Comparison of ENCODE assay signal across 14 cellular contexts in the genomic region with DNA sequence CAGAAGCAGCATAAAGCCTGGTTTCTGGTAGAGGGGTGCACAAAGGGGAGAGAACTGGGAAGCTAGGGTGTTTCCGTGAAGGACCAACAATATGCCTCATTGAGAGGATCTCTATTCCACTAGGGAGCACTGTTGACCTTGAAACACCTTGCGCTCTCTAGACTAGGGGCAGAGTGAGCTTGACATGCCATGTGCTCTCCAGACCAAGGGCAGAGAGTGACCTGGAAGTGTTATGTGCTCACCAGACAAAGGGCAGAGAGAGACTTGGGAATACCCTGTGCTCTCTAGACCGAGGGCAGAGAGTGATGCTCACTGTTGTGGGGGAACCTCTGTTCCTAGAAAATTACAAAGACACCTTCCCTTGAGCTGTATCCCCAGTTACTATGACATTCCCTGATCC. TPM values are rescaled to one million over a fixed set of nuclear protein-coding genes. Genes with fewer than 3 reads are reported as not detected.
DNase-seq lines count a peak whose midpoint lies in the region; ATAC-seq, FAIRE-seq and TF ChIP-seq lines count a peak whose summit lies in the region.
"Had no signal": no experiment of that assay in that cellular context is flagged by ENCODE, and none has a peak within 500 bp of the region (broad histone marks: within the 10 kb centered on the region; RNA-seq: fewer than 3 reads in every experiment).

No MANE protein-coding gene starts in this region.

- no peaks in the 10 kb centered on the region for H3K9me2 ChIP-seq in HCT116 (ENCODE audit: insufficient read depth)

- 5% methylated on average over 3 of the region's 3 CpGs for WGBS in HepG2 (ENCODE audit: low lambda C conversion rate)

- DNase-seq in HCT116 (ENCODE audit: low read depth, low spot score) (peak; percentile 13), bronchial epithelial cell (ENCODE audit: low read depth) (no peak), HepG2 (ENCODE audit: low spot score) (peak; percentile 66), upper lobe of right lung (no peak)
- DNase-seq in activated CD4-positive, alpha-beta T cell treated with anti-CD3 and anti-CD28 coated beads, Interleukin-2, amount 50 U/mL, for 48 hours = no peak
- DNase-seq: C1 segment of cervical spinal cord; CD4-positive, alpha-beta T cell; GF-D8 had no signal

- POLR2A ChIA-PET in HCT116 (lab: Charles Lee) = no interaction called here
- POLR2A ChIA-PET in HepG2 (lab: Yijun Ruan, JAX) = interaction anchor here (1.1 kb wide), 2 partner anchors 12 to 38 kb away, joined by 3 to 5 read pairs; a partner anchor contains a TSS

- CTCF ChIA-PET in HCT116 (lab: Charles Lee) (interaction anchor here (0.5 to 1.3 kb wide), 3 partner anchors 15 to 349 kb away, joined by 3 to 5 read pairs (median 3); a partner anchor contains a TSS), HepG2 (lab: Yijun Ruan, JAX; ENCODE audit: low intra/inter-chr PET ratio, low total read pairs) (interaction anchor here (1.5 kb wide), 1 partner anchor 317 kb away, joined by 4 read pairs; no protein-coding TSS in a partner anchor)

- TF ChIP-seq CTCF in HCT116 (IDR thresholded peaks at IDR 0.05 in 2 of 3, conservative IDR thresholded peaks at IDR 0.05 in 1 of 3; ENCODE audit: borderline replicate concordance in 1 of 3, insufficient read depth in 1 of 3, low read depth in 2 of 3, low read length in 2 of 3) (peak in 2 of 3 experiments; percentile 21 to 36; a peak in 2 of 6 replicates), OCI-LY3 (IDR thresholded peaks at IDR 0.05; ENCODE audit: low read depth, low read length) (peak; percentile 21; the same call in 1 of the 2 replicates), bronchial epithelial cell (IDR thresholded peaks at IDR 0.05; ENCODE audit: insufficient read depth, low read length, severe bottlenecking) (no peak), HepG2 (CRISPR knock-in tag; IDR thresholded peaks at IDR 0.05) (peak; percentile 81), upper lobe of right lung (IDR thresholded peaks at IDR 0.05) (no peak)

- ATAC-seq in HCT116 (peak; percentile 85), HepG2 (peak; percentile 95), upper lobe of right lung (no peak), GM18498 (IDR thresholded peaks at IDR 0.05; ENCODE audit: unreplicated experiment) (no peak), GM21381 (IDR thresholded peaks at IDR 0.05; ENCODE audit: unreplicated experiment) (no peak)

- no peak overlapping the region for H3K4me3 ChIP-seq in HCT116 (replicated peaks in 1 of 2; ENCODE audit: low read depth in 1 of 2, low read length in 2 of 2)
- no peak overlapping the region for H3K4me3 ChIP-seq in OCI-LY3 (ENCODE audit: low read length)
- H3K4me3 ChIP-seq in bronchial epithelial cell (ENCODE audit: low read depth, low read length) = no peak overlapping the region
- H3K4me3 ChIP-seq in HepG2 (replicated peaks in 1 of 3; ENCODE audit: insufficient read depth in 1 of 3, low read depth in 2 of 3, low read length in 3 of 3) = no peak overlapping the region
- H3K4me3 ChIP-seq in upper lobe of right lung = no peak overlapping the region

- H3K27me3 ChIP-seq in HCT116 (ENCODE audit: insufficient read depth, low read length) (no peaks in the 10 kb centered on the region), OCI-LY3 (ENCODE audit: low read depth, low read length) (no peaks in the 10 kb centered on the region), bronchial epithelial cell (ENCODE audit: control insufficient read depth, insufficient read depth, low read length) (no peaks in the 10 kb centered on the region), HepG2 (ENCODE audit: control insufficient read depth in 1 of 2, insufficient read depth in 2 of 2, low read length in 2 of 2) (no peaks in the 10 kb centered on the region; a peak in 1 of 5 replicates), upper lobe of right lung (no peaks in the 10 kb centered on the region)

- no peaks in the 10 kb centered on the region for H3K79me2 ChIP-seq in HCT116 (ENCODE audit: insufficient read depth, low read length)
- H3K79me2 ChIP-seq in OCI-LY3 (ENCODE audit: low read length) = no peaks in the 10 kb centered on the region
- no peaks in the 10 kb centered on the region for H3K79me2 ChIP-seq in HepG2 (ENCODE audit: insufficient read depth, low read length)

- intact Hi-C loops in HCT116 (cut with micrococcal nuclease) = loop anchor here (1.0 kb wide), 1 partner anchor 320 kb away; no protein-coding TSS in a partner anchor
- intact Hi-C loops in HepG2 (cut with micrococcal nuclease; ENCODE audit: unreplicated experiment) = no loop called here
- intact Hi-C loops in upper lobe of right lung (cut with DNase I) = no loop called here

- H3K36me3 ChIP-seq in HCT116 (ENCODE audit: control insufficient read depth in 1 of 2, insufficient read depth in 2 of 2, low read length in 2 of 2) (no peaks in the 10 kb centered on the region), OCI-LY3 (replicated peaks; ENCODE audit: low read depth, low read length) (no peaks in the 10 kb centered on the region), bronchial epithelial cell (ENCODE audit: control insufficient read depth, insufficient read depth, low read length) (no peaks in the 10 kb centered on the region), HepG2 (replicated peaks in 1 of 2; ENCODE audit: control insufficient read depth in 1 of 2, insufficient read depth in 2 of 2, low read length in 2 of 2) (no peaks in the 10 kb centered on the region), upper lobe of right lung (no peaks in the 10 kb centered on the region)

- no peak overlapping the region for H2AFZ ChIP-seq in HCT116 (ENCODE audit: low read depth, low read length, poor library complexity, severe bottlenecking)
- H2AFZ ChIP-seq in OCI-LY3 (ENCODE audit: low read depth, low read length) = no peak overlapping the region; the same call in 1 of the 2 replicates
- H2AFZ ChIP-seq in HepG2 (ENCODE audit: low read length) = no peak overlapping the region

- no peak for TF ChIP-seq POLR2A in HCT116 (IDR thresholded peaks at IDR 0.05; ENCODE audit: borderline replicate concordance, extremely low read depth, insufficient read depth, insufficient read length)
- TF ChIP-seq POLR2A in HepG2 (IDR thresholded peaks at IDR 0.05; ENCODE audit: insufficient read depth in 1 of 2, low read depth in 2 of 2, low read length in 2 of 2) = no peak

- TF ChIP-seq RAD21 in HCT116 (IDR thresholded peaks at IDR 0.05; ENCODE audit: low read depth) (peak; percentile 58), HepG2 (CRISPR knock-in tag; IDR thresholded peaks at IDR 0.05) (no peak)

- H3K4me2 ChIP-seq in HCT116 (ENCODE audit: low read length) (no peak overlapping the region), OCI-LY3 (ENCODE audit: low read length) (no peak overlapping the region), HepG2 (ENCODE audit: low read depth, low read length) (peak overlapping the region; percentile 10; the same call in 1 of the 2 replicates)

- RAD21 ChIA-PET in HCT116 (lab: Charles Lee; ENCODE audit: low non-redundant PET in 1 of 2, low total read pairs in 2 of 2, uncharacterized antibody in 2 of 2, unreplicated experiment in 2 of 2) = interaction anchor here in 1 of 2 experiments (1.1 kb wide), 1 partner anchor 321 kb away, joined by 3 read pairs; no protein-coding TSS in a partner anchor

- H3K4me1 ChIP-seq in HCT116 (ENCODE audit: control insufficient read depth in 1 of 2, insufficient read depth in 2 of 2, low read length in 2 of 2) (no peaks in the 10 kb centered on the region), OCI-LY3 (ENCODE audit: low read length) (no peaks in the 10 kb centered on the region), HepG2 (ENCODE audit: insufficient read depth, low read length) (peaks cover 7% of the 10 kb centered on the region; the same call in 1 of the 2 replicates), upper lobe of right lung (no peaks in the 10 kb centered on the region)

- no peaks in the 10 kb centered on the region for H3K9me3 ChIP-seq in HCT116 (ENCODE audit: control insufficient read depth in 1 of 2, insufficient read depth in 1 of 2, low read depth in 1 of 2, low read length in 2 of 2)
- H3K9me3 ChIP-seq in OCI-LY3 (ENCODE audit: insufficient read depth, low read length) = no peaks in the 10 kb centered on the region
- H3K9me3 ChIP-seq in HepG2 (ENCODE audit: low read length) = no peaks in the 10 kb centered on the region
- H3K9me3 ChIP-seq in upper lobe of right lung = peaks cover 13% of the 10 kb centered on the region

- H3K27ac ChIP-seq in HCT116 (ENCODE audit: low read depth, low read length) (no peak overlapping the region), OCI-LY3 (ENCODE audit: low read length) (no peak overlapping the region), HepG2 (ENCODE audit: extremely low read length, insufficient read depth, low read length) (no peak overlapping the region), upper lobe of right lung (no peak overlapping the region)

- H3K9ac ChIP-seq in HCT116 (ENCODE audit: low read length) (no peak overlapping the region), OCI-LY3 (ENCODE audit: low read length) (no peak overlapping the region), HepG2 (ENCODE audit: insufficient read depth, low read depth, low read length) (no peak overlapping the region)

- BruUV-seq in HCT116 (replicated peaks; lab: Mats Ljungman, UMichigan) = no TSS peak
- no TSS peak for BruUV-seq in HepG2 (replicated peaks; lab: Mats Ljungman, UMichigan)

- in situ Hi-C loops in HepG2 (cut with HindIII; ENCODE audit: extremely low pct_ligation_motif_present, low pct_unique_long_range_greater_than_20kb) = loop anchor here (10.0 kb wide), 1 partner anchor 321 kb away; no protein-coding TSS in a partner anchor

- no peaks in the 10 kb centered on the region for H4K20me1 ChIP-seq in HCT116 (ENCODE audit: insufficient read depth)
- no peaks in the 10 kb centered on the region for H4K20me1 ChIP-seq in OCI-LY3 (ENCODE audit: insufficient read depth, low read length)
- no peaks in the 10 kb centered on the region for H4K20me1 ChIP-seq in HepG2 (ENCODE audit: insufficient read depth, low read length)

- peak; percentile 62 for FAIRE-seq in bronchial epithelial cell (lab: Jason Lieb, UNC)
- peak; percentile 44 for FAIRE-seq in HepG2 (lab: Jason Lieb, UNC)
- FAIRE-seq: A204.1, H54, HTR-8/SVneo had no signal

- TF ChIP-seq EP300 in HepG2 (IDR thresholded peaks at IDR 0.05; ENCODE audit: low read depth in 2 of 2, low read length in 2 of 2) (no peak), HepG2 (CRISPR knock-in tag; IDR thresholded peaks at IDR 0.05; ENCODE audit: borderline replicate concordance) (no peak)

RNA-seq across cellular contexts. Expression of a gene that starts 15.2 kb away (rescaled TPM):
- 130 TPM for total RNA-seq in HCT116 (2021; ENCODE audit: unreplicated experiment)
- 83.3 and 110 TPM in 2 replicates for polyA plus RNA-seq in HCT116 (2012)
- 148 and 179 TPM in 2 replicates for total RNA-seq in bronchial epithelial cell
- total RNA-seq in HepG2 (2016; rRNA removed; fragmentation: Illumina TruSeq; extraction: Trizol) = 126 and 138 TPM in 2 replicates
- total RNA-seq in HepG2 (2016; cell fraction: cytosol; rRNA removed; fragmentation: Illumina TruSeq; extraction: Trizol; ENCODE audit: low read depth) = 208 and 212 TPM in 2 replicates
- total RNA-seq in HepG2 (2016; cell fraction: insoluble cytoplasmic fraction; rRNA removed; fragmentation: Illumina TruSeq; extraction: Trizol) = 124 and 136 TPM in 2 replicates
- total RNA-seq in HepG2 (2016; cell fraction: membrane; rRNA removed; fragmentation: Illumina TruSeq; extraction: Trizol) = 398 and 405 TPM in 2 replicates
- total RNA-seq in HepG2 (2016; cell fraction: nucleus; rRNA removed; fragmentation: Illumina TruSeq; extraction: Trizol) = 62.3 and 65.1 TPM in 2 replicates
- polyA plus RNA-seq in HepG2 (2011; rRNA removed) = 70.0 and 84.7 TPM in 2 replicates
- 74.3 and 105 TPM in 2 replicates for polyA plus RNA-seq in HepG2 (2011; cell fraction: cytosol; rRNA removed)
- polyA plus RNA-seq in HepG2 (2011; cell fraction: nucleus; rRNA removed) = 19.8 and 28.7 TPM in 2 replicates
- polyA plus RNA-seq in HepG2 (2012) = 55.7 and 63.2 TPM in 2 replicates
- 321 and 335 TPM in 2 replicates for polyA plus RNA-seq in HepG2 (2016; cell fraction: cytosol; fragmentation: Illumina TruSeq; extraction: Trizol; ENCODE audit: low read depth)
- polyA plus RNA-seq in HepG2 (2016; cell fraction: insoluble cytoplasmic fraction; fragmentation: Illumina TruSeq; extraction: Trizol; ENCODE audit: low read depth) = 170 and 183 TPM in 2 replicates
- 442 and 463 TPM in 2 replicates for polyA plus RNA-seq in HepG2 (2016; cell fraction: membrane; fragmentation: Illumina TruSeq; extraction: Trizol; ENCODE audit: low read depth)
- 109 and 110 TPM in 2 replicates for polyA plus RNA-seq in HepG2 (2016; cell fraction: nucleus; fragmentation: Illumina TruSeq; extraction: Trizol; ENCODE audit: insufficient read depth, low read depth)
- polyA minus RNA-seq in HepG2 (2011; rRNA and poly(A)+ RNA removed; ENCODE audit: low replicate concordance) = 105 and 116 TPM in 2 replicates
- polyA minus RNA-seq in HepG2 (2011; cell fraction: cytosol; rRNA and poly(A)+ RNA removed) = 34.0 and 35.6 TPM in 2 replicates
- 20.9 and 25.4 TPM in 2 replicates for polyA minus RNA-seq in HepG2 (2011; cell fraction: nucleus; rRNA and poly(A)+ RNA removed)
- total RNA-seq in upper lobe of right lung = 69.6 TPM

RNA-seq across cellular contexts. Expression of a gene that starts 38.6 kb away (rescaled TPM):
- total RNA-seq in HCT116 (2021; ENCODE audit: unreplicated experiment) (156 TPM), bronchial epithelial cell (124 and 167 TPM in 2 replicates), HepG2 (2016; rRNA removed; fragmentation: Illumina TruSeq; extraction: Trizol) (141 and 229 TPM in 2 replicates), upper lobe of right lung (131 TPM)
- 165 and 171 TPM in 2 replicates for polyA plus RNA-seq in HCT116 (2012)
- total RNA-seq in HepG2 (2016; cell fraction: cytosol; rRNA removed; fragmentation: Illumina TruSeq; extraction: Trizol; ENCODE audit: low read depth) = 15.9 and 18.0 TPM in 2 replicates
- 132 and 230 TPM in 2 replicates for total RNA-seq in HepG2 (2016; cell fraction: insoluble cytoplasmic fraction; rRNA removed; fragmentation: Illumina TruSeq; extraction: Trizol)
- 41.6 and 47.1 TPM in 2 replicates for total RNA-seq in HepG2 (2016; cell fraction: membrane; rRNA removed; fragmentation: Illumina TruSeq; extraction: Trizol)
- 206 and 227 TPM in 2 replicates for total RNA-seq in HepG2 (2016; cell fraction: nucleus; rRNA removed; fragmentation: Illumina TruSeq; extraction: Trizol)
- polyA plus RNA-seq in HepG2 (2011; rRNA removed) = 314 and 319 TPM in 2 replicates
- polyA plus RNA-seq in HepG2 (2011; cell fraction: cytosol; rRNA removed) = 246 and 346 TPM in 2 replicates
- polyA plus RNA-seq in HepG2 (2011; cell fraction: nucleus; rRNA removed) = 97.8 and 129 TPM in 2 replicates
- 235 and 247 TPM in 2 replicates for polyA plus RNA-seq in HepG2 (2012)
- 17.5 and 22.3 TPM in 2 replicates for polyA plus RNA-seq in HepG2 (2016; cell fraction: cytosol; fragmentation: Illumina TruSeq; extraction: Trizol; ENCODE audit: low read depth)
- polyA plus RNA-seq in HepG2 (2016; cell fraction: insoluble cytoplasmic fraction; fragmentation: Illumina TruSeq; extraction: Trizol; ENCODE audit: low read depth) = 131 and 134 TPM in 2 replicates
- 31.9 and 40.3 TPM in 2 replicates for polyA plus RNA-seq in HepG2 (2016; cell fraction: membrane; fragmentation: Illumina TruSeq; extraction: Trizol; ENCODE audit: low read depth)
- 266 and 272 TPM in 2 replicates for polyA plus RNA-seq in HepG2 (2016; cell fraction: nucleus; fragmentation: Illumina TruSeq; extraction: Trizol; ENCODE audit: insufficient read depth, low read depth)
- polyA minus RNA-seq in HepG2 (2011; rRNA and poly(A)+ RNA removed; ENCODE audit: low replicate concordance) = 944 and 2,048 TPM in 2 replicates
- polyA minus RNA-seq in HepG2 (2011; cell fraction: cytosol; rRNA and poly(A)+ RNA removed) = 324 and 343 TPM in 2 replicates
- 233 and 287 TPM in 2 replicates for polyA minus RNA-seq in HepG2 (2011; cell fraction: nucleus; rRNA and poly(A)+ RNA removed)

RNA-seq across cellular contexts. Expression of a gene that starts 58.0 kb away (rescaled TPM):
- total RNA-seq in HCT116 (2021; ENCODE audit: unreplicated experiment) (1.5 TPM), bronchial epithelial cell (111 and 112 TPM in 2 replicates), HepG2 (2016; rRNA removed; fragmentation: Illumina TruSeq; extraction: Trizol) (not detected in 2 replicates), upper lobe of right lung (29.8 TPM)
- polyA plus RNA-seq in HCT116 (2012) = 1.3 and 1.6 TPM in 2 replicates
- total RNA-seq in HepG2 (2016; cell fraction: cytosol; rRNA removed; fragmentation: Illumina TruSeq; extraction: Trizol; ENCODE audit: low read depth) = not detected in 2 replicates
- not detected in 2 replicates for total RNA-seq in HepG2 (2016; cell fraction: insoluble cytoplasmic fraction; rRNA removed; fragmentation: Illumina TruSeq; extraction: Trizol)
- total RNA-seq in HepG2 (2016; cell fraction: membrane; rRNA removed; fragmentation: Illumina TruSeq; extraction: Trizol) = not detected in 2 replicates
- total RNA-seq in HepG2 (2016; cell fraction: nucleus; rRNA removed; fragmentation: Illumina TruSeq; extraction: Trizol) = not detected in 2 replicates
- polyA plus RNA-seq in HepG2 (2011; rRNA removed) = not detected in 2 replicates
- not detected in 2 replicates for polyA plus RNA-seq in HepG2 (2011; cell fraction: cytosol; rRNA removed)
- not detected in 2 replicates for polyA plus RNA-seq in HepG2 (2011; cell fraction: nucleus; rRNA removed)
- polyA plus RNA-seq in HepG2 (2012) = 0.33 TPM in 1 of 2 replicates, not detected in the other
- polyA plus RNA-seq in HepG2 (2016; cell fraction: cytosol; fragmentation: Illumina TruSeq; extraction: Trizol; ENCODE audit: low read depth) = not detected in 2 replicates
- not detected in 2 replicates for polyA plus RNA-seq in HepG2 (2016; cell fraction: insoluble cytoplasmic fraction; fragmentation: Illumina TruSeq; extraction: Trizol; ENCODE audit: low read depth)
- polyA plus RNA-seq in HepG2 (2016; cell fraction: membrane; fragmentation: Illumina TruSeq; extraction: Trizol; ENCODE audit: low read depth) = not detected in 2 replicates
- not detected in 2 replicates for polyA plus RNA-seq in HepG2 (2016; cell fraction: nucleus; fragmentation: Illumina TruSeq; extraction: Trizol; ENCODE audit: insufficient read depth, low read depth)
- 0.44 TPM in 1 of 2 replicates, not detected in the other for polyA minus RNA-seq in HepG2 (2011; rRNA and poly(A)+ RNA removed; ENCODE audit: low replicate concordance)
- not detected in 2 replicates for polyA minus RNA-seq in HepG2 (2011; cell fraction: cytosol; rRNA and poly(A)+ RNA removed)
- polyA minus RNA-seq in HepG2 (2011; cell fraction: nucleus; rRNA and poly(A)+ RNA removed) = not detected in 2 replicates
- total RNA-seq: CD4-positive, alpha-beta T cell had no signal

Comparison
In these comparisons a context has a peak if more than half of its experiments do, and no peak if none do; other contexts are left out.
1. ATAC-seq: peak in HCT116 (single experiment) and HepG2 (single experiment); none in upper lobe of right lung (single experiment), GM18498 (single experiment) and GM21381 (single experiment).
2. DNase-seq: peak in HCT116 (single experiment) and HepG2 (single experiment); none in bronchial epithelial cell (single experiment), upper lobe of right lung (single experiment) and activated CD4-positive, alpha-beta T cell treated with anti-CD3 and anti-CD28 coated beads, Interleukin-2, amount 50 U/mL, for 48 hours (0 of 2).
3. CTCF ChIP-seq: peak in HCT116 (2 of 3), OCI-LY3 (single experiment) and HepG2 (single experiment); none in bronchial epithelial cell (single experiment) and upper lobe of right lung (single experiment).
4. RNA of a gene that starts 58.0 kb away (total RNA-seq): 111 to 112 TPM in bronchial epithelial cell and 29.8 TPM in upper lobe of right lung (single experiment); 1.5 TPM in HCT116 (single experiment) and not detected in HepG2; every median in the first group is over 10 times any median in the second.